Comparison of ENCODE assay signal across 24 cellular contexts in genomic region chr5:2560435-2560834, GRCh38.
"Had no signal": no experiment of that assay in that cellular context is flagged by ENCODE, and none has a peak within 500 bp of the region (broad histone marks: within the 10 kb centered on the region; RNA-seq: fewer than 3 reads in every experiment).

No MANE protein-coding gene starts in this region.

- H2AFZ ChIP-seq: hepatocyte had no signal

- H3K9me3 ChIP-seq: esophagus squamous epithelium, gastrocnemius medialis, lower lobe of right lung had no signal

- ATAC-seq: effector memory CD8-positive, alpha-beta T cell; esophagus mucosa; gastrocnemius medialis; left cardiac atrium; left lung; left ventricle myocardium superior; lower lobe of right lung; naive thymus-derived CD8-positive, alpha-beta T cell had no signal

- H3K4me1 ChIP-seq: esophagus squamous epithelium, gastrocnemius medialis, left lung, lower lobe of right lung had no signal

- H3K36me3 ChIP-seq: esophagus squamous epithelium, gastrocnemius medialis, left lung, lower lobe of right lung had no signal

- H3K79me2 ChIP-seq: hepatocyte had no signal

- H3K4me3 ChIP-seq: esophagus squamous epithelium, gastrocnemius medialis, hepatocyte, left lung, lower lobe of right lung had no signal

- H3K4me2 ChIP-seq: hepatocyte had no signal

- H3K27ac ChIP-seq: epithelial cell of prostate, esophagus squamous epithelium, gastrocnemius medialis, hepatocyte, left lung, lower lobe of right lung had no signal

- H3K27me3 ChIP-seq: esophagus squamous epithelium, gastrocnemius medialis, hepatocyte, left lung had no signal

- DNase-seq: cortex of kidney; effector CD8-positive, alpha-beta T cell; effector memory CD8-positive, alpha-beta T cell; endodermal cell; erythroblast; esophagus squamous epithelium; foreskin fibroblast; foreskin melanocyte; gastrocnemius medialis; glutamatergic neuron; hypothalamus; immature natural killer cell; left cardiac atrium; left lung; left ventricle myocardium superior; lower lobe of right lung; mammary epithelial cell; mesendoderm; midbrain; naive B cell; naive thymus-derived CD8-positive, alpha-beta T cell had no signal
